In the genomic region with DNA sequence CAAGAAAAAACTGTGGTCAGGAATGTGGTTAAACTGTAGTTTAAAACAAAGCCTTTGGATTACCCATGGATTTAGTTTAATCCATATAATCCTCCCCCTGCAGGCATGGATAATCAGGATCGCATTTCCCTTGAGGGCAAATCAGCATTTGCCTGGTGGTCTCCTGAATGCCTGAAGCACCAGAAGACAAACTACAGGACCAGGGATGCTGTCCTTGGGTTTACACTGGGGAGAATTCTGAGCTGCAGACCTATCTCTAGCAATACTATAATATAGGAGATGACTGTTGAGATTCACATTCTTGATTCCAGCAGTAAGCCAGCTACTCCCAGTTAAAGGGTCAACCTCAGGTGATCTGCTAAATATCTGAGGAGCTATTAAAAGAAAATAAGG, we compare ENCODE assay signal across 14 cellular contexts. TPM values are rescaled to one million over a fixed set of nuclear protein-coding genes. Genes with fewer than 3 reads are reported as not detected.
DNase-seq lines count a peak whose midpoint lies in the region; ATAC-seq and TF ChIP-seq lines count a peak whose summit lies in the region.
"Had no signal": no experiment of that assay in that cellular context is flagged by ENCODE, and none has a peak within 500 bp of the region (broad histone marks: within the 10 kb centered on the region; RNA-seq: fewer than 3 reads in every experiment).

No MANE protein-coding gene starts in this region.

- no peak overlapping the region for H3K23ac ChIP-seq in mesendoderm (ENCODE audit: low read length)

- no peak overlapping the region for H3K9ac ChIP-seq in HUES48 (ENCODE audit: low read depth, low read length)
- H3K9ac ChIP-seq in mesendoderm (ENCODE audit: low read length), result no peak overlapping the region

- H3K36me3 Mint-ChIP-seq in T-helper 2 cell treated with Interferon-gamma antibody and Interleukin-4, amounts not matched to agents 5 μg/mL and 100 μg/mL, for 36 hours (ENCODE audit: low read depth), result peaks cover 2% of the 10 kb centered on the region

- H3K27me3 Mint-ChIP-seq in T-helper 2 cell treated with Interferon-gamma antibody and Interleukin-4, amounts not matched to agents 5 μg/mL and 100 μg/mL, for 36 hours (ENCODE audit: low read depth), result no peaks in the 10 kb centered on the region
- H3K27me3 Mint-ChIP-seq: activated CD4-positive, alpha-beta memory T cell treated with anti-CD3 and anti-CD28 coated beads for 36 hours had no signal

- H3K27me3 ChIP-seq in HUES48 (ENCODE audit: control insufficient read depth, insufficient read depth, low read length) (no peaks in the 10 kb centered on the region), body of pancreas (no peaks in the 10 kb centered on the region), mesendoderm (ENCODE audit: insufficient read depth, low read length, poor library complexity) (no peaks in the 10 kb centered on the region), aorta (ENCODE audit: control insufficient read depth in 1 of 2, insufficient read depth in 2 of 2, low read length in 1 of 2) (no peaks in the 10 kb centered on the region)
- H3K27me3 ChIP-seq: upper lobe of left lung had no signal

- intact Hi-C loops in body of pancreas (cut with DNase I), result no loop called here
- intact Hi-C loops in aorta (cut with DNase I), result no loop called here

- peaks cover 43% of the 10 kb centered on the region for H3K79me2 ChIP-seq in mesendoderm (ENCODE audit: control insufficient read depth, insufficient read depth, low read length)

- H3K27ac ChIP-seq in HUES48 (ENCODE audit: low read depth, low read length) (peak overlapping the region; percentile 94), body of pancreas (peak overlapping the region in 3 of 4 donors; percentile 22 to 71 (median 34)), mesendoderm (ENCODE audit: low read depth, low read length) (peak overlapping the region; percentile 29), aorta (ENCODE audit: low read depth in 1 of 2, low read length in 2 of 2) (peak overlapping the region in 1 of 2 donors; percentile 54)
- H3K27ac ChIP-seq: HL-60, upper lobe of left lung had no signal

- H4K8ac ChIP-seq in mesendoderm (ENCODE audit: low read depth, low read length), result no peak overlapping the region

- no peaks in the 10 kb centered on the region for H3K9me3 Mint-ChIP-seq in T-helper 2 cell treated with Interferon-gamma antibody and Interleukin-4, amounts not matched to agents 5 μg/mL and 100 μg/mL, for 36 hours
- H3K9me3 Mint-ChIP-seq: activated CD4-positive, alpha-beta memory T cell treated with anti-CD3 and anti-CD28 coated beads for 36 hours had no signal

- no peak overlapping the region for H2BK15ac ChIP-seq in mesendoderm (replicated peaks; ENCODE audit: low read depth)

- TF ChIP-seq CTCF in body of pancreas (IDR thresholded peaks at IDR 0.05), result no peak

- H3K4me3 Mint-ChIP-seq in T-helper 2 cell treated with Interferon-gamma antibody and Interleukin-4, amounts not matched to agents 5 μg/mL and 100 μg/mL, for 36 hours, result no peak overlapping the region
- H3K4me3 Mint-ChIP-seq: activated CD4-positive, alpha-beta memory T cell treated with anti-CD3 and anti-CD28 coated beads for 36 hours had no signal

- H3K56ac ChIP-seq in mesendoderm (ENCODE audit: low read length), result no peak overlapping the region

- ATAC-seq in body of pancreas (no peak), HG03432 (IDR thresholded peaks at IDR 0.05; ENCODE audit: unreplicated experiment) (no peak), GM19463 (IDR thresholded peaks at IDR 0.05; ENCODE audit: unreplicated experiment) (no peak), aorta (ENCODE audit: low FRiP score) (no peak)

- H3K4me3 ChIP-seq in HUES48 (ENCODE audit: low read depth, low read length), result peak overlapping the region; percentile 10; the same call in 1 of the 2 replicates
- H3K4me3 ChIP-seq in body of pancreas, result no peak overlapping the region
- H3K4me3 ChIP-seq in mesendoderm (ENCODE audit: low read length), result no peak overlapping the region
- no peak overlapping the region for H3K4me3 ChIP-seq in aorta (ENCODE audit: low read length in 2 of 2)
- H3K4me3 ChIP-seq: upper lobe of left lung had no signal

- no peak overlapping the region for H2BK5ac ChIP-seq in mesendoderm (ENCODE audit: low read length)

- H2AK5ac ChIP-seq in mesendoderm (ENCODE audit: low read length), result no peak overlapping the region

- H3K27ac Mint-ChIP-seq in T-helper 2 cell treated with Interferon-gamma antibody and Interleukin-4, amounts not matched to agents 5 μg/mL and 100 μg/mL, for 36 hours, result no peak overlapping the region
- H3K27ac Mint-ChIP-seq: activated CD4-positive, alpha-beta memory T cell treated with anti-CD3 and anti-CD28 coated beads for 36 hours had no signal

- whole genome bisulfite sequencing in body of pancreas, 2 donors, result 73 to 85% methylated on average over 1 of the region's 1 CpG
- no CpG with 5 or more reads among the region's 1 CpG for WGBS in mesendoderm (ENCODE audit: extremely low coverage, insufficient coverage, low lambda C conversion rate)
- WGBS in aorta, 2 donors, result 79 to 93% methylated on average over 1 of the region's 1 CpG

- no peak overlapping the region for H4K5ac ChIP-seq in mesendoderm (ENCODE audit: low read length)

- H3K4me2 ChIP-seq in mesendoderm (ENCODE audit: low read length), result no peak overlapping the region

- H3K4me1 Mint-ChIP-seq in T-helper 2 cell treated with Interferon-gamma antibody and Interleukin-4, amounts not matched to agents 5 μg/mL and 100 μg/mL, for 36 hours (ENCODE audit: low read depth), result peaks cover 1% of the 10 kb centered on the region

- H3K4me1 ChIP-seq in HUES48 (ENCODE audit: control insufficient read depth, insufficient read depth, low read length) (peaks cover 13% of the 10 kb centered on the region), body of pancreas (peaks cover 32% of the 10 kb centered on the region), mesendoderm (ENCODE audit: control insufficient read depth, low read depth, low read length) (peaks cover 7% of the 10 kb centered on the region), aorta (ENCODE audit: control insufficient read depth in 1 of 2, insufficient read depth in 2 of 2, low read length in 2 of 2) (no peaks in the 10 kb centered on the region)

- H3K9me3 ChIP-seq in HUES48 (ENCODE audit: control insufficient read depth, insufficient read depth, low read length) (no peaks in the 10 kb centered on the region), body of pancreas (peaks cover 0 to 4% (median 0%) of the 10 kb centered on the region in 3 donors), aorta (ENCODE audit: control insufficient read depth, low read length) (no peaks in the 10 kb centered on the region)
- H3K9me3 ChIP-seq: upper lobe of left lung had no signal

- H3K4ac ChIP-seq in mesendoderm (ENCODE audit: low read depth, low read length), result no peak overlapping the region

- H3K79me1 ChIP-seq in mesendoderm (ENCODE audit: low read length), result peaks cover 5% of the 10 kb centered on the region

- no peak overlapping the region for H2BK120ac ChIP-seq in mesendoderm (ENCODE audit: low read depth, low read length)

- no peak for TF ChIP-seq POLR2A in body of pancreas (IDR thresholded peaks at IDR 0.05)

- peaks cover 10% of the 10 kb centered on the region; the same call in 1 of the 2 replicates for H3K36me3 ChIP-seq in HUES48 (ENCODE audit: control insufficient read depth, insufficient read depth, low read length)
- H3K36me3 ChIP-seq in body of pancreas (replicated peaks in 1 of 2; ENCODE audit: insufficient read depth in 1 of 2, low read depth in 2 of 2), result no peaks in the 10 kb centered on the region
- H3K36me3 ChIP-seq in mesendoderm (ENCODE audit: control insufficient read depth, insufficient read depth, low read length), result no peaks in the 10 kb centered on the region
- no peaks in the 10 kb centered on the region for H3K36me3 ChIP-seq in aorta (ENCODE audit: control insufficient read depth in 1 of 2, insufficient read depth in 2 of 2, low read length in 1 of 2)

- DNase-seq in A172 (ENCODE audit: low spot score) (peak; percentile 37), body of pancreas (no peak), mesendoderm (peak; percentile 90), aorta (no peak)
- DNase-seq in T-helper 2 cell treated with Interferon-gamma antibody and Interleukin-4, amounts not matched to agents 5 μg/mL and 100 μg/mL, for 36 hours (ENCODE audit: low spot score), result no peak
- DNase-seq: activated CD4-positive, alpha-beta memory T cell treated with anti-CD3 and anti-CD28 coated beads for 36 hours; DMS79; occipital lobe; T1000; upper lobe of left lung had no signal

- H3K18ac ChIP-seq in mesendoderm (ENCODE audit: low read length), result no peak overlapping the region

RNA-seq across cellular contexts. Expression of a gene that starts 10.6 kb away (rescaled TPM):
- 11.6 and 12.1 TPM in 2 replicates for total RNA-seq in A172 (2014; rRNA removed; shearing (Covaris generic))
- total RNA-seq in body of pancreas, result 10 to 100 TPM; 40.2 to 50.1 TPM
- polyA plus RNA-seq in mesendoderm (2013, experiment 1 of 2), result 38.5 TPM
- 37.2 TPM for polyA plus RNA-seq in mesendoderm (2013, experiment 2 of 2)
- 10 to 100 TPM; 27.2 to 29.8 TPM for total RNA-seq in aorta
- 10 to 100 TPM in 1 of 2 donors, 1 to 10 TPM in 1; 8.0 to 11.3 TPM for polyA plus RNA-seq in aorta

Comparison
In these comparisons a context has a peak if more than half of its experiments do, and no peak if none do; other contexts are left out.
1. DNase-seq: peak in A172 (single experiment) and mesendoderm (single experiment); none in body of pancreas (0 of 4), T-helper 2 cell treated with Interferon-gamma antibody and Interleukin-4, amounts not matched to agents 5 μg/mL and 100 μg/mL, for 36 hours (single experiment) and aorta (0 of 2).